ENCODE assay signal across 35 cellular contexts in genomic region chr9:98832768-98833089, GRCh38.
"Had no signal": no experiment of that assay in that cellular context is flagged by ENCODE, and none has a peak within 500 bp of the region (broad histone marks: within the 10 kb centered on the region; RNA-seq: fewer than 3 reads in every experiment).

No MANE protein-coding gene starts in this region.

- H3K4me3 Mint-ChIP-seq: activated B cell treated with CpG ODN at 0.5 μM for 24 hours; activated CD4-positive, alpha-beta memory T cell treated with anti-CD3 and anti-CD28 coated beads, Interleukin-2, amount 10 ng/mL, durations not matched to agents 7 days and 5 days; activated CD4-positive, alpha-beta T cell treated with anti-CD3 and anti-CD28 coated beads for 36 hours; activated CD4-positive, alpha-beta T cell treated with anti-CD3 and anti-CD28 coated beads, Interleukin-2, amount 10 ng/mL, durations not matched to agents 7 days and 5 days; activated CD8-positive, alpha-beta memory T cell treated with anti-CD3 and anti-CD28 coated beads, Interleukin-2, amount 10 ng/mL, durations not matched to agents 7 days and 5 days; activated CD8-positive, alpha-beta T cell treated with anti-CD3 and anti-CD28 coated beads, Interleukin-2, amount 10 ng/mL, durations not matched to agents 7 days and 5 days; activated naive CD4-positive, alpha-beta T cell treated with anti-CD3 and anti-CD28 coated beads, Interleukin-2, amount 10 ng/mL, durations not matched to agents 7 days and 5 days; activated naive CD4-positive, alpha-beta T cell treated with anti-CD3 and anti-CD28 coated beads, Interleukin-2, amount 50 U/mL, for 24 hours; activated naive CD8-positive, alpha-beta T cell; activated T-cell treated with anti-CD3 and anti-CD28 coated beads, Interleukin-2, amount 50 U/mL, for 24 hours; brain; T-helper 1 cell treated with Interleukin-12 subunit alpha and Interleukin-12 subunit beta and Interleukin-4 antibody, amounts not matched to agents 30 μg/mL and 1 μg/mL, for 36 hours; T-helper 2 cell treated with Interferon-gamma antibody and Interleukin-4, amounts not matched to agents 5 μg/mL and 100 μg/mL, for 36 hours had no signal

- ATAC-seq: activated CD4-positive, alpha-beta T cell treated with anti-CD3 and anti-CD28 coated beads for 36 hours; activated CD4-positive, CD25-positive, alpha-beta regulatory T cell treated with anti-CD3 and anti-CD28 coated beads, Interleukin-2, amount 50 U/mL, for 24 hours; activated CD8-positive, alpha-beta memory T cell treated with anti-CD3 and anti-CD28 coated beads, Interleukin-2, amount 10 ng/mL, durations not matched to agents 7 days and 5 days; activated CD8-positive, alpha-beta T cell treated with anti-CD3 and anti-CD28 coated beads, Interleukin-2, amount 10 ng/mL, durations not matched to agents 7 days and 5 days had no signal

- H3K27ac Mint-ChIP-seq: activated B cell treated with CpG ODN at 0.5 μM for 24 hours; activated CD4-positive, alpha-beta memory T cell treated with anti-CD3 and anti-CD28 coated beads, Interleukin-2, amount 10 ng/mL, durations not matched to agents 7 days and 5 days; activated CD4-positive, alpha-beta T cell treated with anti-CD3 and anti-CD28 coated beads for 36 hours; activated CD4-positive, alpha-beta T cell treated with anti-CD3 and anti-CD28 coated beads, Interleukin-2, amount 10 ng/mL, durations not matched to agents 7 days and 5 days; activated CD8-positive, alpha-beta memory T cell treated with anti-CD3 and anti-CD28 coated beads, Interleukin-2, amount 10 ng/mL, durations not matched to agents 7 days and 5 days; activated CD8-positive, alpha-beta T cell treated with anti-CD3 and anti-CD28 coated beads, Interleukin-2, amount 10 ng/mL, durations not matched to agents 7 days and 5 days; activated naive CD4-positive, alpha-beta T cell treated with anti-CD3 and anti-CD28 coated beads, Interleukin-2, amount 10 ng/mL, durations not matched to agents 7 days and 5 days; activated naive CD4-positive, alpha-beta T cell treated with anti-CD3 and anti-CD28 coated beads, Interleukin-2, amount 50 U/mL, for 24 hours; activated naive CD8-positive, alpha-beta T cell; activated T-cell treated with anti-CD3 and anti-CD28 coated beads, Interleukin-2, amount 50 U/mL, for 24 hours; activated T-helper 2 cell treated with anti-CD3 and anti-CD28 coated beads, Interferon-gamma antibody, Interleukin-2, Interleukin-4, amounts not matched to agents 10 μg/mL and 5 μg/mL and 100 μg/mL, durations not matched to agents 14 hours and 24 hours and 36 hours; brain; T-helper 1 cell treated with Interleukin-12 subunit alpha and Interleukin-12 subunit beta and Interleukin-4 antibody, amounts not matched to agents 30 μg/mL and 1 μg/mL, for 36 hours; T-helper 2 cell treated with Interferon-gamma antibody and Interleukin-4, amounts not matched to agents 5 μg/mL and 100 μg/mL, for 36 hours had no signal

- H3K9me3 Mint-ChIP-seq: activated B cell treated with CpG ODN at 0.5 μM for 24 hours; activated CD4-positive, alpha-beta memory T cell treated with anti-CD3 and anti-CD28 coated beads, Interleukin-2, amount 10 ng/mL, durations not matched to agents 7 days and 5 days; activated CD4-positive, alpha-beta T cell treated with anti-CD3 and anti-CD28 coated beads, Interleukin-2, amount 10 ng/mL, durations not matched to agents 7 days and 5 days; activated naive CD4-positive, alpha-beta T cell treated with anti-CD3 and anti-CD28 coated beads, Interleukin-2, amount 10 ng/mL, durations not matched to agents 7 days and 5 days; activated naive CD4-positive, alpha-beta T cell treated with anti-CD3 and anti-CD28 coated beads, Interleukin-2, amount 50 U/mL, for 24 hours; activated T-cell treated with anti-CD3 and anti-CD28 coated beads, Interleukin-2, amount 50 U/mL, for 24 hours; activated T-helper 2 cell treated with anti-CD3 and anti-CD28 coated beads, Interferon-gamma antibody, Interleukin-2, Interleukin-4, amounts not matched to agents 10 μg/mL and 5 μg/mL and 100 μg/mL, durations not matched to agents 14 hours and 24 hours and 36 hours; brain; T-helper 1 cell treated with Interleukin-12 subunit alpha and Interleukin-12 subunit beta and Interleukin-4 antibody, amounts not matched to agents 30 μg/mL and 1 μg/mL, for 36 hours; T-helper 2 cell treated with Interferon-gamma antibody and Interleukin-4, amounts not matched to agents 5 μg/mL and 100 μg/mL, for 36 hours had no signal

- H3K27me3 Mint-ChIP-seq: activated B cell treated with CpG ODN at 0.5 μM for 24 hours; activated CD4-positive, alpha-beta memory T cell treated with anti-CD3 and anti-CD28 coated beads, Interleukin-2, amount 10 ng/mL, durations not matched to agents 7 days and 5 days; activated CD4-positive, alpha-beta T cell treated with anti-CD3 and anti-CD28 coated beads for 36 hours; activated CD4-positive, alpha-beta T cell treated with anti-CD3 and anti-CD28 coated beads, Interleukin-2, amount 10 ng/mL, durations not matched to agents 7 days and 5 days; activated CD8-positive, alpha-beta memory T cell treated with anti-CD3 and anti-CD28 coated beads, Interleukin-2, amount 10 ng/mL, durations not matched to agents 7 days and 5 days; activated naive CD4-positive, alpha-beta T cell treated with anti-CD3 and anti-CD28 coated beads, Interleukin-2, amount 10 ng/mL, durations not matched to agents 7 days and 5 days; activated naive CD4-positive, alpha-beta T cell treated with anti-CD3 and anti-CD28 coated beads, Interleukin-2, amount 50 U/mL, for 24 hours; activated naive CD8-positive, alpha-beta T cell; activated T-cell treated with anti-CD3 and anti-CD28 coated beads, Interleukin-2, amount 50 U/mL, for 24 hours had no signal

- DNase-seq: activated B cell treated with CpG ODN at 0.5 μM for 24 hours; activated CD4-positive, alpha-beta memory T cell treated with anti-CD3 and anti-CD28 coated beads, Interleukin-2, amount 10 ng/mL, durations not matched to agents 7 days and 5 days; activated CD4-positive, alpha-beta T cell treated with anti-CD3 and anti-CD28 coated beads for 1 hour; activated CD4-positive, alpha-beta T cell treated with anti-CD3 and anti-CD28 coated beads for 36 hours; activated CD4-positive, alpha-beta T cell treated with anti-CD3 and anti-CD28 coated beads for 48 hours; activated CD4-positive, alpha-beta T cell treated with anti-CD3 and anti-CD28 coated beads, Interleukin-2, amount 10 ng/mL, durations not matched to agents 7 days and 5 days; activated CD4-positive, alpha-beta T cell treated with anti-CD3 and anti-CD28 coated beads, Interleukin-2, amount 50 U/mL, for 48 hours; activated CD8-positive, alpha-beta memory T cell treated with anti-CD3 and anti-CD28 coated beads for 24 hours; activated CD8-positive, alpha-beta memory T cell treated with anti-CD3 and anti-CD28 coated beads, Interleukin-2, amount 10 ng/mL, durations not matched to agents 7 days and 5 days; activated CD8-positive, alpha-beta memory T cell treated with anti-CD3 and anti-CD28 coated beads, Interleukin-2, amount 50 U/mL, for 48 hours; activated CD8-positive, alpha-beta T cell treated with anti-CD3 and anti-CD28 coated beads, Interleukin-2, amount 10 ng/mL, durations not matched to agents 7 days and 5 days; activated effector memory CD4-positive, alpha-beta T cell treated with Interleukin-2 at 50 U/mL for 16 hours; activated gamma-delta T cell; activated naive CD4-positive, alpha-beta T cell treated with anti-CD3 and anti-CD28 coated beads, Interleukin-2, amount 10 ng/mL, durations not matched to agents 7 days and 5 days; activated naive CD4-positive, alpha-beta T cell treated with Interleukin-2 at 50 U/mL for 16 hours; activated T-cell treated with anti-CD3 and anti-CD28 coated beads, Interleukin-2, amount 50 U/mL, for 24 hours; activated T-cell treated with anti-CD3 and anti-CD28 coated beads, Interleukin-2, amount 50 U/mL, for 48 hours; amygdala; anterior cingulate cortex; central memory CD4-positive, alpha-beta T cell; cerebellar nuclear complex; T-helper 1 cell; T-helper 2 cell; T-helper 9 cell had no signal

- FAIRE-seq: bronchial epithelial cell, TTC549 had no signal

- H3K9me3 ChIP-seq: ascending aorta had no signal

- H3K36me3 ChIP-seq: ascending aorta had no signal

- H3K4me1 ChIP-seq: ascending aorta had no signal

- H3K27me3 ChIP-seq: ascending aorta had no signal

- H3K4me1 Mint-ChIP-seq: activated B cell treated with CpG ODN at 0.5 μM for 24 hours; activated CD4-positive, alpha-beta memory T cell treated with anti-CD3 and anti-CD28 coated beads, Interleukin-2, amount 10 ng/mL, durations not matched to agents 7 days and 5 days; activated CD4-positive, alpha-beta T cell treated with anti-CD3 and anti-CD28 coated beads for 36 hours; activated CD4-positive, alpha-beta T cell treated with anti-CD3 and anti-CD28 coated beads, Interleukin-2, amount 10 ng/mL, durations not matched to agents 7 days and 5 days; activated CD8-positive, alpha-beta memory T cell treated with anti-CD3 and anti-CD28 coated beads, Interleukin-2, amount 10 ng/mL, durations not matched to agents 7 days and 5 days; activated naive CD4-positive, alpha-beta T cell treated with anti-CD3 and anti-CD28 coated beads, Interleukin-2, amount 10 ng/mL, durations not matched to agents 7 days and 5 days; activated naive CD4-positive, alpha-beta T cell treated with anti-CD3 and anti-CD28 coated beads, Interleukin-2, amount 50 U/mL, for 24 hours; brain had no signal

- H3K4me3 ChIP-seq: ascending aorta had no signal

- H3K27ac ChIP-seq: ascending aorta, VCaP had no signal

- H3K36me3 Mint-ChIP-seq: brain had no signal
